1 cellular context compared by ENCODE assay signal in the genomic region with DNA sequence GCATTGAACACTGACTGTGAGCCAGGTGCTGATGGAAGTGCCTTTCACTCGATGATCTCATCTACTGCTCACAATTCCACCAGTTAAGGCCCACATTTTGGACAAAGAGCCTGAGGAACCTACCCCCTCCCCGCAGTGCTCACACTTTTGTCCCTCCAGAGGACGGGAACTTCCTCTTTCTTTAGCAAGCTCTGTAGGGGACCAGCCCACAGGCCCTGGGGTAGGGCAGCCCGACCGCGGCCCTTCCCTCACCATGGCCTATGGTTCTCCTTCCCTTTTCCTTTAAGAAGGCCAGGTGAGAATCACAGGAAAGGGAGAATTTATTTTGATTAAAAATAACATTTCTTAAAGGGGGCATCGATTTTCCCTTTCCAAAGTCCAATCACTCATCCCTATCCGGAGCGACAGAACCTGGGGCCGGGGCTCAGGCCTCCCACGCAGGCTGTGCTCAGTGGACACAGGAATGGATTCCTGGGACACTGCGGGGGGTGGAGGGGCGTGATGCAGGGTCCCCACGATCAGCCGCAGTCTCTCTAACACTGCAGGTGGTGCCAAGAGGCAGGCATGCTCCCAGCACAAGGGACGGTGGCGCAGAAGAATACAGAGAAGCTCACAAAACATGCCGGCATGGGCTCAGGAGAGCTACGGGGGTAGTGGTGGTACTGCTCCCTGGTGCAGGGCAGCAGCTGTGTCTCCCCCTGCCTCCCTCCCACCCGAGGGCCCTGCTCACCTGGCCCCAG.
TF ChIP-seq lines count a peak whose summit lies in the region.

No MANE protein-coding gene starts in this region.

TF ChIP-seq in WTC11, 78 proteins besides CTCF, POLR2A, EP300 and RAD21 (continued from another document):
- TF ChIP-seq, protein P1, sequence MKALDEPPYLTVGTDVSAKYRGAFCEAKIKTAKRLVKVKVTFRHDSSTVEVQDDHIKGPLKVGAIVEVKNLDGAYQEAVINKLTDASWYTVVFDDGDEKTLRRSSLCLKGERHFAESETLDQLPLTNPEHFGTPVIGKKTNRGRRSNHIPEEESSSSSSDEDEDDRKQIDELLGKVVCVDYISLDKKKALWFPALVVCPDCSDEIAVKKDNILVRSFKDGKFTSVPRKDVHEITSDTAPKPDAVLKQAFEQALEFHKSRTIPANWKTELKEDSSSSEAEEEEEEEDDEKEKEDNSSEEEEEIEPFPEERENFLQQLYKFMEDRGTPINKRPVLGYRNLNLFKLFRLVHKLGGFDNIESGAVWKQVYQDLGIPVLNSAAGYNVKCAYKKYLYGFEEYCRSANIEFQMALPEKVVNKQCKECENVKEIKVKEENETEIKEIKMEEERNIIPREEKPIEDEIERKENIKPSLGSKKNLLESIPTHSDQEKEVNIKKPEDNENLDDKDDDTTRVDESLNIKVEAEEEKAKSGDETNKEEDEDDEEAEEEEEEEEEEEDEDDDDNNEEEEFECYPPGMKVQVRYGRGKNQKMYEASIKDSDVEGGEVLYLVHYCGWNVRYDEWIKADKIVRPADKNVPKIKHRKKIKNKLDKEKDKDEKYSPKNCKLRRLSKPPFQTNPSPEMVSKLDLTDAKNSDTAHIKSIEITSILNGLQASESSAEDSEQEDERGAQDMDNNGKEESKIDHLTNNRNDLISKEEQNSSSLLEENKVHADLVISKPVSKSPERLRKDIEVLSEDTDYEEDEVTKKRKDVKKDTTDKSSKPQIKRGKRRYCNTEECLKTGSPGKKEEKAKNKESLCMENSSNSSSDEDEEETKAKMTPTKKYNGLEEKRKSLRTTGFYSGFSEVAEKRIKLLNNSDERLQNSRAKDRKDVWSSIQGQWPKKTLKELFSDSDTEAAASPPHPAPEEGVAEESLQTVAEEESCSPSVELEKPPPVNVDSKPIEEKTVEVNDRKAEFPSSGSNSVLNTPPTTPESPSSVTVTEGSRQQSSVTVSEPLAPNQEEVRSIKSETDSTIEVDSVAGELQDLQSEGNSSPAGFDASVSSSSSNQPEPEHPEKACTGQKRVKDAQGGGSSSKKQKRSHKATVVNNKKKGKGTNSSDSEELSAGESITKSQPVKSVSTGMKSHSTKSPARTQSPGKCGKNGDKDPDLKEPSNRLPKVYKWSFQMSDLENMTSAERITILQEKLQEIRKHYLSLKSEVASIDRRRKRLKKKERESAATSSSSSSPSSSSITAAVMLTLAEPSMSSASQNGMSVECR (CRISPR knock-in tag; IDR thresholded peaks at IDR 0.05; ENCODE audit: borderline replicate concordance): no peak
- TF ChIP-seq, protein P2, sequence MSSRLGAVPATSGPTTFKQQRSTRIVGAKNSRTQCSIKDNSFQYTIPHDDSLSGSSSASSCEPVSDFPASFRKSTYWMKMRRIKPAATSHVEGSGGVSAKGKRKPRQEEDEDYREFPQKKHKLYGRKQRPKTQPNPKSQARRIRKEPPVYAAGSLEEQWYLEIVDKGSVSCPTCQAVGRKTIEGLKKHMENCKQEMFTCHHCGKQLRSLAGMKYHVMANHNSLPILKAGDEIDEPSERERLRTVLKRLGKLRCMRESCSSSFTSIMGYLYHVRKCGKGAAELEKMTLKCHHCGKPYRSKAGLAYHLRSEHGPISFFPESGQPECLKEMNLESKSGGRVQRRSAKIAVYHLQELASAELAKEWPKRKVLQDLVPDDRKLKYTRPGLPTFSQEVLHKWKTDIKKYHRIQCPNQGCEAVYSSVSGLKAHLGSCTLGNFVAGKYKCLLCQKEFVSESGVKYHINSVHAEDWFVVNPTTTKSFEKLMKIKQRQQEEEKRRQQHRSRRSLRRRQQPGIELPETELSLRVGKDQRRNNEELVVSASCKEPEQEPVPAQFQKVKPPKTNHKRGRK (CRISPR knock-in tag; IDR thresholded peaks at IDR 0.05; ENCODE audit: borderline replicate concordance): no peak
- TF ChIP-seq KAT7 (CRISPR knock-in tag; IDR thresholded peaks at IDR 0.05; ENCODE audit: borderline replicate concordance) (no peak), NFYB (CRISPR knock-in tag; conservative IDR thresholded peaks at IDR 0.05; ENCODE audit: low read depth) (no peak), USF2 (CRISPR knock-in tag; IDR thresholded peaks at IDR 0.05) (no peak)
TF ChIP-seq in WTC11: peak in this region for 0.
